ENCODE assay signal across 8 cellular contexts in genomic region chr1:11099310-11100148, GRCh38. TPM values are rescaled to one million over a fixed set of nuclear protein-coding genes. Genes with fewer than 3 reads are reported as not detected.
DNase-seq lines count a peak whose midpoint lies in the region; ATAC-seq, FAIRE-seq and TF ChIP-seq lines count a peak whose summit lies in the region.

TSS of gene EXOSC10 (minus strand) at chr1:11099869. CDS start at chr1:11099831, 38 bp downstream.

- H3K9me3 ChIP-seq in BLaER1 (no peaks in the 10 kb centered on the region), HepG2 (ENCODE audit: low read length) (no peaks in the 10 kb centered on the region)

- H2AFZ ChIP-seq in HepG2 (ENCODE audit: low read length) = peak within 1 kb of the TSS; percentile 74

- peak; percentile 15 for FAIRE-seq in HepG2 (lab: Jason Lieb, UNC)

- peak; percentile 34; the same call in 1 of the 2 replicates for TF ChIP-seq RAD21 in HepG2 (CRISPR knock-in tag; IDR thresholded peaks at IDR 0.05)

- BruUV-seq in HepG2 (replicated peaks; lab: Mats Ljungman, UMichigan) = no TSS peak

- H3K27ac ChIP-seq in BLaER1 = peak within 1 kb of the TSS; percentile 86
- H3K27ac ChIP-seq in HepG2 (ENCODE audit: extremely low read length, insufficient read depth, low read length) = peak within 1 kb of the TSS; percentile 85

- DNase-seq in NCI-H748 treated with DMSO at 0.1 percent for 48 hours (lab: John Stamatoyannopoulos, UW) = peak; percentile 57
- peak; percentile 95 to 96 for DNase-seq in activated CD4-positive, alpha-beta T cell treated with anti-CD3 and anti-CD28 coated beads, Interleukin-2, amount 50 U/mL, for 48 hours
- peak; percentile 94 for DNase-seq in dermis blood vessel endothelial cell
- peak; percentile 81 for DNase-seq in HepG2 (ENCODE audit: low spot score)
- DNase-seq in stimulated activated CD4-positive, alpha-beta T cell treated with anti-CD3 and anti-CD28 coated beads, Interleukin-2, amount 100 ng/mL, for 48 hours = peak; percentile 96

- WGBS in HepG2 (ENCODE audit: low lambda C conversion rate) = 2% methylated on average over 35 of the region's 78 CpGs

- ATAC-seq in GM19351 (IDR thresholded peaks at IDR 0.05; ENCODE audit: unreplicated experiment) = peak; percentile 89
- ATAC-seq in HG03565 (IDR thresholded peaks at IDR 0.05; ENCODE audit: unreplicated experiment) = peak; percentile 86
- ATAC-seq in HepG2 = peak; percentile 92

- H3K27me3 ChIP-seq in BLaER1 = no peaks in the 10 kb centered on the region
- H3K27me3 ChIP-seq in HepG2 (ENCODE audit: control insufficient read depth in 1 of 2, insufficient read depth in 2 of 2, low read length in 2 of 2) = no peaks in the 10 kb centered on the region; a peak in 1 of 5 replicates

- TF ChIP-seq POLR2A in HepG2 (IDR thresholded peaks at IDR 0.05; ENCODE audit: insufficient read depth in 1 of 2, low read depth in 2 of 2, low read length in 2 of 2) = peak; percentile 65 to 83

- in situ Hi-C loops in HepG2 (cut with HindIII; ENCODE audit: extremely low pct_ligation_motif_present, low pct_unique_long_range_greater_than_20kb) = no loop called here

- CTCF ChIA-PET in HepG2 (lab: Yijun Ruan, JAX; ENCODE audit: low intra/inter-chr PET ratio, low total read pairs) = no interaction called here

- H3K4me2 ChIP-seq in BLaER1 (peak within 1 kb of the TSS; percentile 79), HepG2 (ENCODE audit: low read depth, low read length) (peak within 1 kb of the TSS; percentile 94)

- H3K4me3 ChIP-seq in BLaER1 = peak within 1 kb of the TSS; percentile 81
- peak within 1 kb of the TSS; percentile 94 to 98 (median 95) for H3K4me3 ChIP-seq in HepG2 (replicated peaks in 1 of 3; ENCODE audit: insufficient read depth in 1 of 3, low read depth in 2 of 3, low read length in 3 of 3)

- peaks cover 7% of the 10 kb centered on the region; the same call in 1 of the 2 replicates for H4K20me1 ChIP-seq in BLaER1
- no peaks in the 10 kb centered on the region for H4K20me1 ChIP-seq in HepG2 (ENCODE audit: insufficient read depth, low read length)

- H3K9ac ChIP-seq in BLaER1 = peak within 1 kb of the TSS; percentile 88
- H3K9ac ChIP-seq in HepG2 (ENCODE audit: insufficient read depth, low read depth, low read length) = peak within 1 kb of the TSS; percentile 95

- POLR2A ChIA-PET in HepG2 (lab: Yijun Ruan, JAX) = interaction anchor here (0.6 to 1.6 kb wide), 14 partner anchors 9 to 919 kb away, joined by 3 to 15 read pairs (median 4); partner anchors contain the start of genes MASP2, MIIP, SRM and TARDBP

- peaks cover 17% of the 10 kb centered on the region for H3K79me2 ChIP-seq in HepG2 (ENCODE audit: insufficient read depth, low read length)

- H3K4me1 ChIP-seq in BLaER1 (peaks cover 18% of the 10 kb centered on the region), HepG2 (ENCODE audit: insufficient read depth, low read length) (peaks cover 20% of the 10 kb centered on the region)

- intact Hi-C loops in HepG2 (cut with micrococcal nuclease; ENCODE audit: unreplicated experiment) = loop anchor here (1.0 to 5.0 kb wide), 2 partner anchors 39 to 62 kb away; partner anchors contain the start of gene SRM

- TF ChIP-seq EP300 in HepG2 (IDR thresholded peaks at IDR 0.05; ENCODE audit: low read depth in 2 of 2, low read length in 2 of 2) (0 out of 4 replicates have a peak, but pooled peaks of 1 of the 2 experiments have one; percentile 22), HepG2 (CRISPR knock-in tag; IDR thresholded peaks at IDR 0.05; ENCODE audit: borderline replicate concordance) (no peak)

- peaks cover 37% of the 10 kb centered on the region for H3K36me3 ChIP-seq in BLaER1
- peaks cover 6 to 22% of the 10 kb centered on the region in 2 experiments; a peak in 4 of 5 replicates for H3K36me3 ChIP-seq in HepG2 (replicated peaks in 1 of 2; ENCODE audit: control insufficient read depth in 1 of 2, insufficient read depth in 2 of 2, low read length in 2 of 2)

- TF ChIP-seq CTCF in HepG2 (CRISPR knock-in tag; IDR thresholded peaks at IDR 0.05) = 0 out of 2 replicates have a peak, but pooled peaks have one; percentile 17

TF ChIP-seq in HepG2, 621 proteins besides CTCF, POLR2A, EP300 and RAD21 (continues in another document):
- TF ChIP-seq ZNF775 (CRISPR knock-in tag; IDR thresholded peaks at IDR 0.05; ENCODE audit: borderline replicate concordance) = no peak
- TF ChIP-seq BCL6 (CRISPR knock-in tag; IDR thresholded peaks at IDR 0.05) = no peak
- TF ChIP-seq SOX5 (CRISPR knock-in tag; IDR thresholded peaks at IDR 0.05; ENCODE audit: borderline replicate concordance) = no peak
- no peak for TF ChIP-seq PREB (CRISPR knock-in tag; IDR thresholded peaks at IDR 0.05)
- no peak for TF ChIP-seq BCLAF1 (IDR thresholded peaks at IDR 0.05)
- TF ChIP-seq TFDP2 (CRISPR knock-in tag; IDR thresholded peaks at IDR 0.05) = peak; percentile 65
- TF ChIP-seq TOE1 (CRISPR knock-in tag; IDR thresholded peaks at IDR 0.05) = peak; percentile 23; the same call in 1 of the 2 replicates

RNA-seq across cellular contexts. Expression of gene EXOSC10, which starts in this region (rescaled TPM):
- 53.6 and 67.8 TPM in 2 replicates for total RNA-seq in dermis blood vessel endothelial cell
- total RNA-seq in HepG2 (2016; rRNA removed; fragmentation: Illumina TruSeq; extraction: Trizol) = 67.6 and 68.7 TPM in 2 replicates
- 16.6 and 19.3 TPM in 2 replicates for total RNA-seq in HepG2 (2016; cell fraction: cytosol; rRNA removed; fragmentation: Illumina TruSeq; extraction: Trizol; ENCODE audit: low read depth)
- 64.1 and 68.9 TPM in 2 replicates for total RNA-seq in HepG2 (2016; cell fraction: insoluble cytoplasmic fraction; rRNA removed; fragmentation: Illumina TruSeq; extraction: Trizol)
- 19.3 and 22.8 TPM in 2 replicates for total RNA-seq in HepG2 (2016; cell fraction: membrane; rRNA removed; fragmentation: Illumina TruSeq; extraction: Trizol)
- total RNA-seq in HepG2 (2016; cell fraction: nucleus; rRNA removed; fragmentation: Illumina TruSeq; extraction: Trizol) = 56.2 and 67.2 TPM in 2 replicates
- polyA plus RNA-seq in HepG2 (2011; rRNA removed) = 37.4 and 48.4 TPM in 2 replicates
- polyA plus RNA-seq in HepG2 (2011; cell fraction: cytosol; rRNA removed) = 33.5 and 35.4 TPM in 2 replicates
- 128 and 156 TPM in 2 replicates for polyA plus RNA-seq in HepG2 (2011; cell fraction: nucleus; rRNA removed)
- polyA plus RNA-seq in HepG2 (2012) = 38.0 and 43.1 TPM in 2 replicates
- polyA plus RNA-seq in HepG2 (2016; cell fraction: cytosol; fragmentation: Illumina TruSeq; extraction: Trizol; ENCODE audit: low read depth) = 7.9 and 8.4 TPM in 2 replicates
- polyA plus RNA-seq in HepG2 (2016; cell fraction: insoluble cytoplasmic fraction; fragmentation: Illumina TruSeq; extraction: Trizol; ENCODE audit: low read depth) = 64.7 and 72.3 TPM in 2 replicates
- polyA plus RNA-seq in HepG2 (2016; cell fraction: membrane; fragmentation: Illumina TruSeq; extraction: Trizol; ENCODE audit: low read depth) = 9.4 and 13.9 TPM in 2 replicates
- 144 and 154 TPM in 2 replicates for polyA plus RNA-seq in HepG2 (2016; cell fraction: nucleus; fragmentation: Illumina TruSeq; extraction: Trizol; ENCODE audit: insufficient read depth, low read depth)
- polyA minus RNA-seq in HepG2 (2011; rRNA and poly(A)+ RNA removed; ENCODE audit: low replicate concordance) = 34.2 and 70.1 TPM in 2 replicates
- polyA minus RNA-seq in HepG2 (2011; cell fraction: cytosol; rRNA and poly(A)+ RNA removed) = 21.7 and 22.2 TPM in 2 replicates
- polyA minus RNA-seq in HepG2 (2011; cell fraction: nucleus; rRNA and poly(A)+ RNA removed) = 95.5 and 98.0 TPM in 2 replicates

Comparison
In these comparisons a context has a peak if more than half of its experiments do, and no peak if none do; other contexts are left out.
1. Peak in every context shown above with its lines: DNase-seq, ATAC-seq, H3K4me3 ChIP-seq and H3K27ac ChIP-seq.